In the genomic region with DNA sequence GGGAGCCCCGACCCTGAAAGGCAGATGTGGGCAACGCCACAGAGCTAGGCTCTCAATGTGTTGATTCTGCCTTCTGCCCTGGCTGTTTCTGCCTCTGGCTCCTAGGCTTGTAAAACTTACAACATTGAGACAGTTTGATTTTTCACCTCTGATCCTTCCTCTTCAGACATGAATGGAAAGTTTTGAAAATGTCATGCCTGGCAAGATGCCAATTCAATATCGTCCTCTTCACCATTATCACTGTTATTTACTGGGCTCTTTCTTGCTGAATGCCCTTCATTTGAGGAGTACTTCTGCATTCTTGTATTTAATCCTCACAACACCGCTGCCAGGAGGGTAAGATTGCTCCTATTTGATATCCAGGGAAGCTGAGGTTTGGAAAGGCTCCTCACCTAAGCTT, we compare ENCODE assay signal across 11 cellular contexts. TPM values are rescaled to one million over a fixed set of nuclear protein-coding genes. Genes with fewer than 3 reads are reported as not detected.
DNase-seq lines count a peak whose midpoint lies in the region; ATAC-seq, FAIRE-seq and TF ChIP-seq lines count a peak whose summit lies in the region.
"Had no signal": no experiment of that assay in that cellular context is flagged by ENCODE, and none has a peak within 500 bp of the region (broad histone marks: within the 10 kb centered on the region; RNA-seq: fewer than 3 reads in every experiment).

No MANE protein-coding gene starts in this region.

- TF ChIP-seq CTCF in ascending aorta (IDR thresholded peaks at IDR 0.05) (no peak), kidney (IDR thresholded peaks at IDR 0.05; ENCODE audit: borderline replicate concordance, extremely low read depth, insufficient read depth) (no peak)

- H3K36me3 ChIP-seq in GM23248 (ENCODE audit: low read depth) (no peaks in the 10 kb centered on the region), ascending aorta (no peaks in the 10 kb centered on the region), kidney (ENCODE audit: control insufficient read depth in 1 of 2, insufficient read depth in 2 of 2, low read length in 2 of 2) (no peaks in the 10 kb centered on the region)
- H3K36me3 ChIP-seq: colonic mucosa had no signal

- FAIRE-seq in kidney (lab: Jason Lieb, UNC), result no peak

- no peaks in the 10 kb centered on the region for H3K9me3 ChIP-seq in GM23248 (ENCODE audit: low read depth)
- no peaks in the 10 kb centered on the region for H3K9me3 ChIP-seq in ascending aorta
- H3K9me3 ChIP-seq in kidney (ENCODE audit: control insufficient read depth in 1 of 2, low read length in 2 of 2), result no peaks in the 10 kb centered on the region
- H3K9me3 ChIP-seq: colonic mucosa had no signal

- WGBS in GM23248 (ENCODE audit: low coverage in 1 of 2, low lambda C conversion rate in 2 of 2, missing lambda C conversion rate in 2 of 2), 2 experiments, result 72 to 76% methylated on average over 4 of the region's 4 CpGs

- H3K4me2 ChIP-seq in GM23248 (ENCODE audit: unreplicated experiment), result peak overlapping the region; percentile 38

- H3K27ac ChIP-seq in GM23248 (no peak overlapping the region), ascending aorta (peak overlapping the region; percentile 69 to 73), kidney (ENCODE audit: low read depth in 2 of 2, low read length in 2 of 2) (peak overlapping the region; percentile 9 to 64)
- H3K27ac ChIP-seq: colonic mucosa had no signal

- no peaks in the 10 kb centered on the region for H3K79me2 ChIP-seq in GM23248 (ENCODE audit: insufficient read depth)

- ATAC-seq in sciatic nerve, result peak; percentile 41
- no peak for ATAC-seq in HG03159 (IDR thresholded peaks at IDR 0.05; ENCODE audit: unreplicated experiment)

- H3F3A ChIP-seq in GM23248 (ENCODE audit: insufficient read depth), result peaks cover 18% of the 10 kb centered on the region

- H3K9me2 ChIP-seq in GM23248 (ENCODE audit: insufficient read depth), result no peaks in the 10 kb centered on the region

- H3K9ac ChIP-seq in GM23248 (no peak overlapping the region), kidney (ENCODE audit: low read length in 2 of 2) (no peak overlapping the region)

- H3K27me3 ChIP-seq in GM23248 (replicated peaks; ENCODE audit: insufficient read depth) (no peaks in the 10 kb centered on the region), ascending aorta (no peaks in the 10 kb centered on the region)
- H3K27me3 ChIP-seq: colonic mucosa had no signal

- H4K20me1 ChIP-seq in GM23248 (ENCODE audit: insufficient read depth), result no peaks in the 10 kb centered on the region

- H3K4me1 ChIP-seq in GM23248 (ENCODE audit: insufficient read depth) (peaks cover 23% of the 10 kb centered on the region), ascending aorta (peaks cover 3 to 30% of the 10 kb centered on the region in 2 donors), kidney (ENCODE audit: control insufficient read depth in 1 of 2, insufficient read depth in 1 of 2, low read depth in 1 of 2, low read length in 2 of 2) (peaks cover 16 to 20% of the 10 kb centered on the region in 2 donors)
- H3K4me1 ChIP-seq: colonic mucosa had no signal

- intact Hi-C loops in ascending aorta (cut with DNase I), result loop anchor here (1.0 to 10.0 kb wide), 3 partner anchors 12 to 704 kb away; partner anchors contain the start of gene FGF1
- intact Hi-C loops in kidney (cut with DNase I), result no loop called here
- intact Hi-C loops in sciatic nerve (cut with DNase I), result loop anchor here (5.0 kb wide), 2 partner anchors 41 to 86 kb away; no protein-coding TSS in a partner anchor

- H2AFZ ChIP-seq in GM23248, result peak overlapping the region; percentile 31; the same call in 1 of the 2 replicates

- in situ Hi-C loops in GM23248 (cut with MboI), result loop anchor here (5.0 to 25.0 kb wide), 2 partner anchors 86 to 536 kb away; no protein-coding TSS in a partner anchor

- H3K4me3 ChIP-seq in GM23248, result no peak overlapping the region
- peak overlapping the region in 1 of 2 donors; percentile 20 for H3K4me3 ChIP-seq in ascending aorta
- H3K4me3 ChIP-seq in kidney (ENCODE audit: low read length in 2 of 2), result no peak overlapping the region
- H3K4me3 ChIP-seq: colonic mucosa had no signal

- no peak for DNase-seq in GM23248
- DNase-seq in ascending aorta (ENCODE audit: low spot score in 2 of 2), result peak in 1 of 2 donors; percentile 58
- DNase-seq in kidney, result no peak
- no peak for DNase-seq in sciatic nerve (ENCODE audit: low spot score)
- no peak for DNase-seq in 8988T
- no peak for DNase-seq in kidney tubule cell (ENCODE audit: low spot score)
- no peak for DNase-seq in COLO829 (ENCODE audit: low spot score)

RNA-seq across cellular contexts. Expression of gene FGF1, which starts 12.6 kb away (rescaled TPM):
- total RNA-seq in GM23248 (2014; rRNA removed; shearing (Covaris generic)), result 9.2 and 13.8 TPM in 2 replicates
- polyA plus RNA-seq in GM23248 (2016; fragmentation: Nextera tagmentation; extraction: Ambion mirVana) (27.7 and 29.6 TPM in 2 replicates), kidney (ENCODE audit: insufficient read depth, low read depth, low replicate concordance) (89.7 TPM)
- total RNA-seq in ascending aorta (23.5 TPM), kidney (2.1 TPM), sciatic nerve (316 TPM)
- total RNA-seq: activated naive CD4-positive, alpha-beta T cell treated with anti-CD3 and anti-CD28 coated beads, Interleukin-2, amount 50 U/mL, for 72 hours; natural killer cell treated with Interleukin-12 subunit alpha and Interleukin-12 subunit beta and Interleukin-15 and Interleukin-18, amount 100 ng/mL, for 72 hours had no signal

Comparison
In these comparisons a context has a peak if more than half of its experiments do, and no peak if none do; other contexts are left out.
1. RNA of gene FGF1, which starts 12.6 kb away (total RNA-seq): 316 TPM in sciatic nerve (single experiment); 23.5 TPM in ascending aorta (single experiment), 9.2 to 13.8 TPM in GM23248 and 2.1 TPM in kidney (single experiment); every median in the first group is over 10 times any median in the second.